ENCODE assay signal across 1 cellular context in genomic region chr9:109277451-109277850, GRCh38.
TF ChIP-seq lines count a peak whose summit lies in the region.

No MANE protein-coding gene starts in this region.

TF ChIP-seq in liver, 16 proteins besides CTCF, POLR2A, EP300 and RAD21 (continued from another document):
- TF ChIP-seq YY1 (IDR thresholded peaks at IDR 0.05) (peak; percentile 28), ATF3 (IDR thresholded peaks at IDR 0.05) (peak; percentile 21), GABPA (IDR thresholded peaks at IDR 0.05 in 1 of 2, conservative IDR thresholded peaks at IDR 0.05 in 1 of 2) (peak in 1 of 2 donors; percentile 34)
